2 cellular contexts compared by ENCODE assay signal in genomic region chr16:48246066-48246465, GRCh38.
TF ChIP-seq lines count a peak whose summit lies in the region.

No MANE protein-coding gene starts in this region.

TF ChIP-seq in HCT116, 20 proteins besides CTCF, POLR2A, EP300 and RAD21:
- TF ChIP-seq ELF1 (IDR thresholded peaks at IDR 0.05; ENCODE audit: borderline replicate concordance, low read depth) (no peak), ZNF274 (IDR thresholded peaks at IDR 0.05; ENCODE audit: low read depth, low read length) (no peak), EGR1 (IDR thresholded peaks at IDR 0.05; ENCODE audit: low read depth) (no peak), POLR2AphosphoS5 (IDR thresholded peaks at IDR 0.05; ENCODE audit: low read depth, low read length) (no peak), SP1 (IDR thresholded peaks at IDR 0.05; ENCODE audit: low read depth) (no peak), CEBPB (IDR thresholded peaks at IDR 0.05; ENCODE audit: low read depth) (no peak), EZH2 (IDR thresholded peaks at IDR 0.05) (no peak), CBX3 (IDR thresholded peaks at IDR 0.05; ENCODE audit: low read depth) (no peak), EZH2phosphoT487 (IDR thresholded peaks at IDR 0.05; ENCODE audit: borderline replicate concordance) (no peak), ZFX (IDR thresholded peaks at IDR 0.05) (no peak)

TF ChIP-seq in K562, 482 proteins besides CTCF, POLR2A, EP300 and RAD21:
- no peak for TF ChIP-seq ZNF586 (CRISPR knock-in tag; conservative IDR thresholded peaks at IDR 0.05)
- TF ChIP-seq HDAC1 (IDR thresholded peaks at IDR 0.05), result no peak
- TF ChIP-seq TAF9B (IDR thresholded peaks at IDR 0.05; ENCODE audit: partially characterized antibody), result no peak
- TF ChIP-seq RNF2 (IDR thresholded peaks at IDR 0.05), result no peak
- no peak for TF ChIP-seq L3MBTL2 (IDR thresholded peaks at IDR 0.05)
- TF ChIP-seq ID3 (CRISPR knock-in tag; IDR thresholded peaks at IDR 0.05), result no peak
- no peak for TF ChIP-seq ID3 (tag; IDR thresholded peaks at IDR 0.05)
- no peak for TF ChIP-seq PTRF (tag; IDR thresholded peaks at IDR 0.05)
- no peak for TF ChIP-seq ARHGAP35 (IDR thresholded peaks at IDR 0.05; ENCODE audit: partially characterized antibody)
- TF ChIP-seq SMARCC2 (IDR thresholded peaks at IDR 0.05; ENCODE audit: low read depth), result no peak
- no peak for TF ChIP-seq NCOA6 (IDR thresholded peaks at IDR 0.05)
- TF ChIP-seq ZNF280B (CRISPR knock-in tag; IDR thresholded peaks at IDR 0.05), result no peak
- no peak for TF ChIP-seq ZNF830 (CRISPR knock-in tag; IDR thresholded peaks at IDR 0.05)
- no peak for TF ChIP-seq ZNF174 (CRISPR knock-in tag; IDR thresholded peaks at IDR 0.05)
- no peak for TF ChIP-seq KLF1 (tag; IDR thresholded peaks at IDR 0.05)
